24 cellular contexts compared by ENCODE assay signal in genomic region chr15:66228807-66229557, GRCh38. TPM values are rescaled to one million over a fixed set of nuclear protein-coding genes. Genes with fewer than 3 reads are reported as not detected.
"Had no signal": no experiment of that assay in that cellular context is flagged by ENCODE, and none has a peak within 500 bp of the region (broad histone marks: within the 10 kb centered on the region; RNA-seq: fewer than 3 reads in every experiment).

No MANE protein-coding gene starts in this region.

- H3K4me3 ChIP-seq: PC-9 had no signal

- H3K4me2 ChIP-seq: PC-9 had no signal

- H3K27ac ChIP-seq: PC-9 had no signal

- H2AFZ ChIP-seq: PC-9 had no signal

- DNase-seq: activated CD4-positive, alpha-beta T cell treated with anti-CD3 and anti-CD28 coated beads for 48 hours; activated CD4-positive, alpha-beta T cell treated with anti-CD3 and anti-CD28 coated beads, Interleukin-2, amount 50 U/mL, for 4 hours; activated CD4-positive, CD25-positive, alpha-beta regulatory T cell treated with anti-CD3 and anti-CD28 coated beads, Interleukin-2, amount 50 U/mL, for 72 hours; activated CD8-positive, alpha-beta memory T cell treated with anti-CD3 and anti-CD28 coated beads, Interleukin-2, amount 50 U/mL, for 48 hours; activated CD8-positive, alpha-beta T cell treated with anti-CD3 and anti-CD28 coated beads, Interleukin-2, amount 10 ng/mL, durations not matched to agents 7 days and 5 days; activated naive CD4-positive, alpha-beta T cell treated with Interleukin-2 at 50 U/mL for 16 hours; activated naive CD8-positive, alpha-beta T cell treated with anti-CD3 and anti-CD28 coated beads, Interleukin-2, amount 50 U/mL, for 24 hours; activated T-cell treated with anti-CD3 and anti-CD28 coated beads, Interleukin-2, amount 50 U/mL, for 1 hour; amniotic stem cell; KG1; NCI-H1436; NCI-H1694 treated with DMSO at 0.1 percent for 48 hours; NCI-H2029 treated with DMSO at 0.1 percent for 48 hours; NCI-H510A treated with DMSO at 0.1 percent for 48 hours; NCI-H82; PC-9; SHP77 treated with DMSO at 0.1 percent for 48 hours; T-helper 17 cell; T-helper 9 cell had no signal

- FAIRE-seq: astrocyte, colon had no signal

- ATAC-seq: activated CD8-positive, alpha-beta T cell treated with anti-CD3 and anti-CD28 coated beads, Interleukin-2, amount 10 ng/mL, durations not matched to agents 7 days and 5 days; activated naive CD4-positive, alpha-beta T cell treated with anti-CD3 and anti-CD28 coated beads, Interleukin-2, amount 50 U/mL, for 72 hours; activated naive CD8-positive, alpha-beta T cell treated with anti-CD3 and anti-CD28 coated beads, Interleukin-2, amount 50 U/mL, for 24 hours; T-helper 17 cell; WTC11 had no signal

RNA-seq across cellular contexts. Expression of gene MEGF11, which starts 24.6 kb away (rescaled TPM):
- total RNA-seq: activated CD8-positive, alpha-beta T cell treated with anti-CD3 and anti-CD28 coated beads, Interleukin-2, amount 10 ng/mL, durations not matched to agents 7 days and 5 days; activated naive CD4-positive, alpha-beta T cell treated with anti-CD3 and anti-CD28 coated beads, Interleukin-2, amount 50 U/mL, for 72 hours; LHCN-M2; PC-9; T-helper 17 cell had no signal
